Comparison of ENCODE assay signal across 21 cellular contexts in the genomic region with DNA sequence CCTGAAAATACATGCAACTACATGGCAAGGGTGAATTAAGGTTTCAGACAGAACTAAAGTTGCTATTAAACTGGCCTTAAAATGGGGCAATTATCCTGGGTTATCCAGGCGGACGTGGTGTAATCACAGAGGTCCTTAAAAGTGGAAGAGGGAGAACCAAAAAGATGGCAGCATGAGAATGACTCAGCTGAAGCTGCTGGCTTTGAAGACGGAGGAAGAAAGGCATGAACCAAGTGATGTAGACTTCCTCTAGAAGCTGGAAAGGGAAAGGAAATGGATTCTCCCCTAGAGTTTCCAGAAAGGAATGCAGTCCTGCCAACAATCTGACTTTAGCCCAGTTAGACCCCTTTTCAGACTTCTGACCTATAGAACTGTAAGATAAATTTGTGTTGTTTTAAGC. TPM values are rescaled to one million over a fixed set of nuclear protein-coding genes. Genes with fewer than 3 reads are reported as not detected.
A peak's percentile ranks its signal among the peaks of the same experiment; 100 is the strongest.
DNase-seq lines count a peak whose midpoint lies in the region; ATAC-seq and TF ChIP-seq lines count a peak whose summit lies in the region.
"Had no signal": no experiment of that assay in that cellular context is flagged by ENCODE, and none has a peak within 500 bp of the region (broad histone marks: within the 10 kb centered on the region; RNA-seq: fewer than 3 reads in every experiment).

No MANE protein-coding gene starts in this region.

- H3K4me3 Mint-ChIP-seq in neural progenitor cell = no peak overlapping the region
- H3K4me3 Mint-ChIP-seq: CD4-positive, CD25-positive, alpha-beta regulatory T cell had no signal

- no peaks in the 10 kb centered on the region for H3K36me3 ChIP-seq in neural progenitor cell
- H3K36me3 ChIP-seq: MG63, Peyer's patch, SJCRH30 had no signal

- peaks cover 19% of the 10 kb centered on the region for H3K9me3 Mint-ChIP-seq in neural progenitor cell

- TF ChIP-seq CTCF in fibroblast of pulmonary artery (IDR thresholded peaks at IDR 0.05; ENCODE audit: low read length, missing control alignments) (no peak), neural progenitor cell (IDR thresholded peaks at IDR 0.05) (no peak)

- H3K27me3 ChIP-seq in neural progenitor cell = no peaks in the 10 kb centered on the region
- H3K27me3 ChIP-seq: MG63, Peyer's patch, SJCRH30 had no signal

- H3K27ac ChIP-seq in neural progenitor cell = no peak overlapping the region
- H3K27ac ChIP-seq: Peyer's patch, SJCRH30 had no signal

- ATAC-seq in HG03097 (IDR thresholded peaks at IDR 0.05; ENCODE audit: low FRiP score, unreplicated experiment) (no peak), GM19455 (IDR thresholded peaks at IDR 0.05; ENCODE audit: unreplicated experiment) (no peak)

- H3K9me3 ChIP-seq in neural progenitor cell (ENCODE audit: low read depth) = no peaks in the 10 kb centered on the region
- H3K9me3 ChIP-seq: SJCRH30 had no signal

- H3K4me3 ChIP-seq in fibroblast of pulmonary artery (replicated peaks; ENCODE audit: low read depth, low read length) (no peak overlapping the region), neural progenitor cell (no peak overlapping the region)
- H3K4me3 ChIP-seq: MG63, Peyer's patch, SJCRH30 had no signal

- H4K20me1 ChIP-seq in neural progenitor cell (ENCODE audit: low read depth) = no peaks in the 10 kb centered on the region

- no peaks in the 10 kb centered on the region for H3K27me3 Mint-ChIP-seq in neural progenitor cell (ENCODE audit: insufficient read depth, low read depth)

- in situ Hi-C loops in SK-MEL-5 (cut with HindIII; ENCODE audit: low pct_unique_long_range_greater_than_20kb, low sequenced_read_pairs) = no loop called here

- H3K27ac Mint-ChIP-seq in neural progenitor cell = no peak overlapping the region
- H3K27ac Mint-ChIP-seq: CD4-positive, CD25-positive, alpha-beta regulatory T cell had no signal

- no peaks in the 10 kb centered on the region for H3F3A ChIP-seq in neural progenitor cell (ENCODE audit: low read depth)

- H3K79me2 ChIP-seq in neural progenitor cell (ENCODE audit: low read depth) = no peaks in the 10 kb centered on the region

- no peak overlapping the region for H3K4me2 ChIP-seq in neural progenitor cell

- no peaks in the 10 kb centered on the region for H3K4me1 ChIP-seq in neural progenitor cell
- H3K4me1 ChIP-seq: Peyer's patch, SJCRH30 had no signal

- H3K4me1 Mint-ChIP-seq in neural progenitor cell = no peaks in the 10 kb centered on the region
- H3K4me1 Mint-ChIP-seq: CD4-positive, CD25-positive, alpha-beta regulatory T cell had no signal

- no peak overlapping the region for H3K9ac ChIP-seq in neural progenitor cell

- no peaks in the 10 kb centered on the region for H3K36me3 Mint-ChIP-seq in neural progenitor cell

- peak; percentile 16 for DNase-seq in H4 (ENCODE audit: low spot score)
- DNase-seq in SK-MEL-5 (ENCODE audit: low read depth, low spot score) = peak; percentile 30
- DNase-seq in fibroblast of pulmonary artery (ENCODE audit: low read depth) = peak; percentile 10
- DNase-seq in neural progenitor cell (ENCODE audit: low spot score) = no peak
- DNase-seq in NCI-H524 treated with DMSO at 0.1 percent for 48 hours (lab: John Stamatoyannopoulos, UW) = no peak
- DNase-seq: CD4-positive, CD25-positive, alpha-beta regulatory T cell; DMS79; HCEC 1CT; Kasumi-1; MG63; NCI-H1048; NCI-H1436; NCI-H1930; NCI-H345; NCI-H524; NCI-H82; Peyer's patch; SJCRH30; T-helper 1 cell had no signal

- peak overlapping the region; percentile 73 for H2AFZ ChIP-seq in neural progenitor cell (replicated peaks)

RNA-seq across cellular contexts. Expression of gene UBN2, which starts 27.0 kb away (rescaled TPM):
- total RNA-seq in H4 (2014; rRNA removed; shearing (Covaris generic)) = 2.3 and 3.3 TPM in 2 replicates
- 4.5 and 5.4 TPM in 2 replicates for total RNA-seq in SK-MEL-5 (2014; rRNA removed; shearing (Covaris generic))
- polyA plus RNA-seq in SK-MEL-5 (2015; cell fraction: cytosol; rRNA removed) = 2.8 and 4.7 TPM in 2 replicates
- polyA plus RNA-seq in SK-MEL-5 (2015; cell fraction: nucleus; rRNA removed) = 13.8 and 14.2 TPM in 2 replicates
- total RNA-seq in neural progenitor cell (ENCODE audit: low replicate concordance) = 15.7 and 19.5 TPM in 2 replicates

Comparison
In these comparisons a context has a peak if more than half of its experiments do, and no peak if none do; other contexts are left out.
1. DNase-seq: peak in H4 (single experiment), SK-MEL-5 (single experiment) and fibroblast of pulmonary artery (single experiment); none in neural progenitor cell (single experiment) and NCI-H524 treated with DMSO at 0.1 percent for 48 hours (single experiment).